Comparison of ENCODE assay signal across 22 cellular contexts in the genomic region with DNA sequence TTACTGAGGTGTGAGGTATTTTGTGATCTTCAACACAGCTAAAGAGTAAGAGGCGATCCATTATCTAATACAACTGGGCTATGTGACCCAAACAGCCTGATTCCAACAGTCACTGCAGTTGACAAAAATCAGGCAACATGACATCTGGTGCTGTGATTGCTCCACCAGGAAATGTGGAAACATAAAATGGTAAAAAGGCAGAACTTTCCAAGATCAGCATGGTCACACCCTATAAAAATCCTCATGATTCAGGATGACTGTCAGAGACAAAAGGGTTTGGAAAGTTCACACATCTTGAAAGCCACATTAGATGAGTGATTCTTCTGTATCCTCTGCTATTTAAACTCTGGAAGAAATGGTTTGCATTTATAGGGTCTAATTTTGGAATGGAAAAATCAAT.
DNase-seq lines count a peak whose midpoint lies in the region; ATAC-seq and TF ChIP-seq lines count a peak whose summit lies in the region.
"Had no signal": no experiment of that assay in that cellular context is flagged by ENCODE, and none has a peak within 500 bp of the region (broad histone marks: within the 10 kb centered on the region; RNA-seq: fewer than 3 reads in every experiment).

No MANE protein-coding gene starts in this region.

- no peaks in the 10 kb centered on the region for H3K36me3 ChIP-seq in OCI-LY7 (ENCODE audit: insufficient read depth, low read length)

- no peak for TF ChIP-seq CTCF in OCI-LY7 (conservative IDR thresholded peaks at IDR 0.05; ENCODE audit: low read length)

- H3K27me3 Mint-ChIP-seq in activated naive CD4-positive, alpha-beta T cell treated with anti-CD3 and anti-CD28 coated beads, Interleukin-2, amount 10 ng/mL, durations not matched to agents 7 days and 5 days, result no peaks in the 10 kb centered on the region
- H3K27me3 Mint-ChIP-seq: activated B cell treated with CpG ODN at 0.5 μM for 24 hours, memory B cell had no signal

- H3K4me3 Mint-ChIP-seq in activated naive CD4-positive, alpha-beta T cell treated with anti-CD3 and anti-CD28 coated beads, Interleukin-2, amount 10 ng/mL, durations not matched to agents 7 days and 5 days, result no peak overlapping the region
- H3K4me3 Mint-ChIP-seq: activated B cell treated with CpG ODN at 0.5 μM for 24 hours, CD14-positive monocyte, memory B cell, nephron progenitor cell had no signal

- H3K27ac Mint-ChIP-seq in activated naive CD4-positive, alpha-beta T cell treated with anti-CD3 and anti-CD28 coated beads, Interleukin-2, amount 10 ng/mL, durations not matched to agents 7 days and 5 days, result no peak overlapping the region
- H3K27ac Mint-ChIP-seq: activated B cell treated with CpG ODN at 0.5 μM for 24 hours, CD14-positive monocyte, memory B cell, nephron progenitor cell had no signal

- BruUV-seq in OCI-LY7 (replicated peaks; lab: Mats Ljungman, UMichigan), result no TSS peak

- H3K36me3 Mint-ChIP-seq in activated naive CD4-positive, alpha-beta T cell treated with anti-CD3 and anti-CD28 coated beads, Interleukin-2, amount 10 ng/mL, durations not matched to agents 7 days and 5 days, result no peaks in the 10 kb centered on the region
- H3K36me3 Mint-ChIP-seq: CD14-positive monocyte, memory B cell had no signal

- no peaks in the 10 kb centered on the region for H3K79me2 ChIP-seq in OCI-LY7 (ENCODE audit: insufficient read depth, low read depth, low read length)

- H3K4me1 Mint-ChIP-seq in activated naive CD4-positive, alpha-beta T cell treated with anti-CD3 and anti-CD28 coated beads, Interleukin-2, amount 10 ng/mL, durations not matched to agents 7 days and 5 days, result no peaks in the 10 kb centered on the region
- H3K4me1 Mint-ChIP-seq: activated B cell treated with CpG ODN at 0.5 μM for 24 hours, CD14-positive monocyte, memory B cell had no signal

- intact Hi-C loops in OCI-LY7 (cut with micrococcal nuclease; ENCODE audit: unreplicated experiment), result no loop called here

- POLR2A ChIA-PET in OCI-LY7 (lab: Charles Lee), result no interaction called here

- no peak overlapping the region for H2AFZ ChIP-seq in OCI-LY7 (ENCODE audit: low read length)

- CTCF ChIA-PET in activated naive CD4-positive, alpha-beta T cell treated with anti-CD3 and anti-CD28 coated beads, Interleukin-2, amount 10 ng/mL, durations not matched to agents 7 days and 5 days (lab: Charles Lee), result no interaction called here
- CTCF ChIA-PET in OCI-LY7 (lab: Charles Lee; ENCODE audit: unreplicated experiment), result no interaction called here

- H3K4me1 ChIP-seq in OCI-LY7 (ENCODE audit: insufficient read depth, low read length, poor library complexity, severe bottlenecking), result no peaks in the 10 kb centered on the region

- H3K4me3 ChIP-seq in OCI-LY7 (ENCODE audit: low read depth, low read length, poor library complexity, severe bottlenecking), result no peak overlapping the region
- H3K4me3 ChIP-seq: coronary artery had no signal

- H3K9me2 ChIP-seq in OCI-LY7 (ENCODE audit: insufficient read depth, low read length), result no peaks in the 10 kb centered on the region

- no peak overlapping the region for H3K27ac ChIP-seq in OCI-LY7 (ENCODE audit: low read depth, low read length, poor library complexity, severe bottlenecking)
- H3K27ac ChIP-seq: coronary artery had no signal

- ATAC-seq in GM19035 (IDR thresholded peaks at IDR 0.05; ENCODE audit: unreplicated experiment) (no peak), HG03097 (IDR thresholded peaks at IDR 0.05; ENCODE audit: low FRiP score, unreplicated experiment) (no peak)

- no peaks in the 10 kb centered on the region for H3K9me3 ChIP-seq in OCI-LY7 (ENCODE audit: low read length)

- no peaks in the 10 kb centered on the region for H4K20me1 ChIP-seq in OCI-LY7 (ENCODE audit: insufficient read depth, low read length)

- peaks cover 3% of the 10 kb centered on the region for H3K9me3 Mint-ChIP-seq in activated naive CD4-positive, alpha-beta T cell treated with anti-CD3 and anti-CD28 coated beads, Interleukin-2, amount 10 ng/mL, durations not matched to agents 7 days and 5 days

- no peak overlapping the region for H3K4me2 ChIP-seq in OCI-LY7 (ENCODE audit: low read length)

- DNase-seq in Daoy (ENCODE audit: low read depth), result peak; percentile 29
- peak; percentile 25 for DNase-seq in LoVo (ENCODE audit: low spot score)
- DNase-seq in fibroblast of gingiva (ENCODE audit: low read depth), result peak; percentile 74
- peak; percentile 43 for DNase-seq in renal cortical epithelial cell (ENCODE audit: low read depth)
- no peak for DNase-seq in activated naive CD4-positive, alpha-beta T cell treated with anti-CD3 and anti-CD28 coated beads, Interleukin-2, amount 10 ng/mL, durations not matched to agents 7 days and 5 days
- no peak for DNase-seq in OCI-LY7 (ENCODE audit: low spot score)
- DNase-seq: activated B cell treated with CpG ODN at 0.5 μM for 24 hours; DMS79 treated with DMSO at 0.1 percent for 48 hours; erythroblast; H7; NCI-H2081 treated with DMSO at 0.1 percent for 48 hours; NCI-H774; nephron progenitor cell; right cardiac atrium; stimulated activated CD4-positive, alpha-beta T cell treated with anti-CD3 and anti-CD28 coated beads, Interleukin-4, amount 100 ng/mL, for 1 hour; stimulated activated CD8-positive, alpha-beta memory T cell treated with anti-CD3 and anti-CD28 coated beads, Interleukin-4, amount 100 ng/mL, for 48 hours; T-helper 1 cell had no signal

Comparison
In these comparisons a context has a peak if more than half of its experiments do, and no peak if none do; other contexts are left out.
1. DNase-seq: peak in Daoy (single experiment), LoVo (single experiment), fibroblast of gingiva (single experiment) and renal cortical epithelial cell (single experiment); none in activated naive CD4-positive, alpha-beta T cell treated with anti-CD3 and anti-CD28 coated beads, Interleukin-2, amount 10 ng/mL, durations not matched to agents 7 days and 5 days (single experiment) and OCI-LY7 (single experiment).